1 cellular context compared by ENCODE assay signal in genomic region chr19:40800997-40801377, GRCh38.
TF ChIP-seq lines count a peak whose summit lies in the region.

No MANE protein-coding gene starts in this region.

TF ChIP-seq in A549, 52 proteins besides CTCF, POLR2A, EP300 and RAD21:
- TF ChIP-seq ELK1 (IDR thresholded peaks at IDR 0.05; ENCODE audit: low read depth, low read length) = no peak
- no peak for TF ChIP-seq PHF8 (IDR thresholded peaks at IDR 0.05; ENCODE audit: borderline replicate concordance, low read depth)
- TF ChIP-seq SMC3 (IDR thresholded peaks at IDR 0.05) = no peak
- TF ChIP-seq JUN (IDR thresholded peaks at IDR 0.05) = no peak; a peak in 1 of 5 replicates
- no peak for TF ChIP-seq RFX5 (IDR thresholded peaks at IDR 0.05)
TF ChIP-seq in A549: peak in this region for 0.
